12 cellular contexts compared by ENCODE assay signal in genomic region chr11:86099727-86100320, GRCh38. TPM values are rescaled to one million over a fixed set of nuclear protein-coding genes. Genes with fewer than 3 reads are reported as not detected.
DNase-seq lines count a peak whose midpoint lies in the region; ATAC-seq and TF ChIP-seq lines count a peak whose summit lies in the region.
"Had no signal": no experiment of that assay in that cellular context is flagged by ENCODE, and none has a peak within 500 bp of the region (broad histone marks: within the 10 kb centered on the region; RNA-seq: fewer than 3 reads in every experiment).

No MANE protein-coding gene starts in this region.

- H3K4me1 ChIP-seq in RWPE2 (ENCODE audit: insufficient read depth, poor library complexity, severe bottlenecking) (peaks cover 18% of the 10 kb centered on the region), foreskin keratinocyte (peaks cover 7% of the 10 kb centered on the region), upper lobe of left lung (no peaks in the 10 kb centered on the region)

- no peak for TF ChIP-seq EP300 in upper lobe of left lung (IDR thresholded peaks at IDR 0.05)

- H3K9me3 ChIP-seq in RWPE2 (ENCODE audit: severe bottlenecking), result no peaks in the 10 kb centered on the region
- no peaks in the 10 kb centered on the region for H3K9me3 ChIP-seq in upper lobe of left lung

- peak overlapping the region; percentile 4 for H3K27ac ChIP-seq in RWPE2 (ENCODE audit: poor library complexity, severe bottlenecking)
- peak overlapping the region; percentile 2 for H3K27ac ChIP-seq in foreskin keratinocyte
- no peak overlapping the region for H3K27ac ChIP-seq in upper lobe of left lung

- ATAC-seq in RWPE2 (ENCODE audit: low read depth), result peak; percentile 69
- ATAC-seq in foreskin keratinocyte, result peak; percentile 99
- no peak for ATAC-seq in GM21723 (IDR thresholded peaks at IDR 0.05; ENCODE audit: unreplicated experiment)
- ATAC-seq in upper lobe of left lung (ENCODE audit: low FRiP score in 2 of 2), result no peak
- ATAC-seq: Right ventricle myocardium inferior had no signal

- no peak for TF ChIP-seq CTCF in AG10803 (conservative IDR thresholded peaks at IDR 0.05; ENCODE audit: low read length)
- no peak for TF ChIP-seq CTCF in RWPE2 (IDR thresholded peaks at IDR 0.05; ENCODE audit: poor library complexity, severe bottlenecking)
- peak; percentile 16 for TF ChIP-seq CTCF in foreskin keratinocyte (conservative IDR thresholded peaks at IDR 0.05)
- no peak for TF ChIP-seq CTCF in upper lobe of left lung (IDR thresholded peaks at IDR 0.05)

- WGBS in upper lobe of left lung, 2 donors, result 81 to 91% methylated on average over 6 of the region's 6 CpGs

- H3K36me3 ChIP-seq in RWPE2 (ENCODE audit: low read depth), result no peaks in the 10 kb centered on the region
- no peaks in the 10 kb centered on the region for H3K36me3 ChIP-seq in upper lobe of left lung

- H3K27me3 ChIP-seq in RWPE2 (ENCODE audit: insufficient read depth, poor library complexity, severe bottlenecking) (no peaks in the 10 kb centered on the region), foreskin keratinocyte (no peaks in the 10 kb centered on the region), upper lobe of left lung (no peaks in the 10 kb centered on the region)

- no peak overlapping the region for H3K4me3 ChIP-seq in AG10803 (ENCODE audit: low read length)
- no peak overlapping the region for H3K4me3 ChIP-seq in RWPE2 (ENCODE audit: severe bottlenecking)
- H3K4me3 ChIP-seq in upper lobe of left lung, result no peak overlapping the region

- TF ChIP-seq POLR2A in upper lobe of left lung (IDR thresholded peaks at IDR 0.05), result no peak

- DNase-seq in AG10803 (ENCODE audit: low read depth), result peak; percentile 32
- DNase-seq in HK-2 (ENCODE audit: unreplicated experiment), result peak; percentile 14
- DNase-seq in RWPE2 (ENCODE audit: low spot score), result no peak
- peak; percentile 87 to 93 for DNase-seq in foreskin keratinocyte
- DNase-seq in NCI-H1694 treated with DMSO at 0.1 percent for 48 hours (lab: John Stamatoyannopoulos, UW), result no peak
- DNase-seq in amniotic stem cell (lab: John Stamatoyannopoulos, UW), result no peak
- no peak for DNase-seq in upper lobe of left lung
- DNase-seq: posterior cingulate gyrus; stimulated activated CD4-positive, alpha-beta T cell treated with anti-CD3 and anti-CD28 coated beads, Interleukin-2, amount 100 ng/mL, for 24 hours; stimulated activated naive CD4-positive, alpha-beta T cell treated with Interleukin-2 at 50 U/mL for 16 hours had no signal

RNA-seq across cellular contexts. Expression of gene PICALM, which starts 30.9 kb away (rescaled TPM):
- total RNA-seq in foreskin keratinocyte (193 and 213 TPM in 2 replicates), upper lobe of left lung (100 to 1,000 TPM; 144 to 294 (median 198) TPM)
- 60.7 and 63.3 TPM in 2 replicates for polyA plus RNA-seq in foreskin keratinocyte

Comparison
In these comparisons a context has a peak if more than half of its experiments do, and no peak if none do; other contexts are left out.
1. DNase-seq: peak in AG10803 (single experiment), HK-2 (single experiment) and foreskin keratinocyte (2 of 2); none in RWPE2 (single experiment), NCI-H1694 treated with DMSO at 0.1 percent for 48 hours (single experiment), amniotic stem cell (single experiment) and upper lobe of left lung (0 of 2).
2. ATAC-seq: peak in RWPE2 (single experiment) and foreskin keratinocyte (single experiment); none in GM21723 (single experiment) and upper lobe of left lung (0 of 2).
3. H3K27ac ChIP-seq: peak in RWPE2 (single experiment) and foreskin keratinocyte (single experiment); none in upper lobe of left lung (0 of 4).